In genomic region chr3:112132554-112132953, GRCh38 we compare ENCODE assay signal across 11 cellular contexts. TPM values are rescaled to one million over a fixed set of nuclear protein-coding genes. Genes with fewer than 3 reads are reported as not detected.
DNase-seq lines count a peak whose midpoint lies in the region; ATAC-seq, FAIRE-seq and TF ChIP-seq lines count a peak whose summit lies in the region.
"Had no signal": no experiment of that assay in that cellular context is flagged by ENCODE, and none has a peak within 500 bp of the region (broad histone marks: within the 10 kb centered on the region; RNA-seq: fewer than 3 reads in every experiment).

No MANE protein-coding gene starts in this region.

- H3K27me3 Mint-ChIP-seq in CD14-positive monocyte (ENCODE audit: low read depth in 3 of 3) (peaks cover 0 to 4% (median 0%) of the 10 kb centered on the region in 3 donors), neural progenitor cell (ENCODE audit: insufficient read depth, low read depth) (no peaks in the 10 kb centered on the region)

- no peaks in the 10 kb centered on the region for H4K20me1 ChIP-seq in neural progenitor cell (ENCODE audit: low read depth)

- 96% methylated on average over 1 of the region's 1 CpG for WGBS in pancreas, 2 donors

- no peaks in the 10 kb centered on the region for H3K79me2 ChIP-seq in neural progenitor cell (ENCODE audit: low read depth)

- H3K36me3 ChIP-seq in duodenal mucosa (ENCODE audit: control insufficient read depth in 1 of 2, insufficient read depth in 2 of 2, low read length in 2 of 2) (no peaks in the 10 kb centered on the region), neural progenitor cell (no peaks in the 10 kb centered on the region), pancreas (peaks cover 0 to 18% (median 0%) of the 10 kb centered on the region in 3 donors)

- H3K4me1 Mint-ChIP-seq in CD14-positive monocyte (peaks cover 50% of the 10 kb centered on the region), neural progenitor cell (peaks cover 34% of the 10 kb centered on the region)

- H3K9ac ChIP-seq in duodenal mucosa (ENCODE audit: low read depth in 1 of 2, low read length in 2 of 2) (no peak overlapping the region), neural progenitor cell (no peak overlapping the region)

- H3K9me3 Mint-ChIP-seq in CD14-positive monocyte (no peaks in the 10 kb centered on the region), neural progenitor cell (no peaks in the 10 kb centered on the region)

- H3K27me3 ChIP-seq in duodenal mucosa (ENCODE audit: control insufficient read depth in 1 of 2, insufficient read depth in 2 of 2, low read length in 2 of 2) (no peaks in the 10 kb centered on the region), neural progenitor cell (no peaks in the 10 kb centered on the region), pancreas (no peaks in the 10 kb centered on the region)

- peaks cover 19% of the 10 kb centered on the region for H3F3A ChIP-seq in neural progenitor cell (ENCODE audit: low read depth)

- H3K4me3 Mint-ChIP-seq in CD14-positive monocyte, result peak overlapping the region in 1 of 2 donors; percentile 60
- no peak overlapping the region for H3K4me3 Mint-ChIP-seq in neural progenitor cell

- FAIRE-seq in pancreas (lab: Jason Lieb, UNC), result no peak

- peak; percentile 4 for TF ChIP-seq POLR2A in GM19099 (IDR thresholded peaks at IDR 0.05; ENCODE audit: extremely low read depth, insufficient read length, low read depth)

- TF ChIP-seq CTCF in CD14-positive monocyte (IDR thresholded peaks at IDR 0.05) (no peak), neural progenitor cell (IDR thresholded peaks at IDR 0.05) (no peak), pancreas (IDR thresholded peaks at IDR 0.05) (no peak)

- no peak overlapping the region for H2AFZ ChIP-seq in neural progenitor cell (replicated peaks)

- no peaks in the 10 kb centered on the region for H3K36me3 Mint-ChIP-seq in CD14-positive monocyte
- H3K36me3 Mint-ChIP-seq in neural progenitor cell, result no peaks in the 10 kb centered on the region

- H3K27ac Mint-ChIP-seq in CD14-positive monocyte, result peak overlapping the region; percentile 60 to 90 (median 86)
- no peak overlapping the region for H3K27ac Mint-ChIP-seq in neural progenitor cell

- ATAC-seq in HG03432 (IDR thresholded peaks at IDR 0.05; ENCODE audit: unreplicated experiment), result no peak
- no peak for ATAC-seq in pancreas
- ATAC-seq: HCT116 had no signal

- no peak overlapping the region for H3K4me2 ChIP-seq in neural progenitor cell

- H3K4me3 ChIP-seq in duodenal mucosa (ENCODE audit: low read depth in 1 of 2, low read length in 2 of 2) (peak overlapping the region; percentile 19 to 38), neural progenitor cell (no peak overlapping the region), pancreas (no peak overlapping the region)

- H3K27ac ChIP-seq in duodenal mucosa (ENCODE audit: low read depth, low read length) (no peak overlapping the region), neural progenitor cell (no peak overlapping the region), pancreas (no peak overlapping the region)

- H3K9me3 ChIP-seq in duodenal mucosa (ENCODE audit: control insufficient read depth in 1 of 2, low read length in 2 of 2) (no peaks in the 10 kb centered on the region), neural progenitor cell (ENCODE audit: low read depth) (no peaks in the 10 kb centered on the region), pancreas (no peaks in the 10 kb centered on the region)

- no peak for DNase-seq in CD14-positive monocyte (ENCODE audit: low spot score)
- DNase-seq in NAMALWA (ENCODE audit: low spot score), result peak; percentile 41
- DNase-seq in SK-N-DZ (ENCODE audit: low spot score), result no peak
- DNase-seq in neural progenitor cell (ENCODE audit: low spot score), result no peak
- DNase-seq in pancreas, result no peak
- DNase-seq: dermis blood vessel endothelial cell, NCI-H2227 treated with DMSO at 0.1 percent for 48 hours had no signal

- H3K4me1 ChIP-seq in duodenal mucosa (ENCODE audit: control insufficient read depth in 1 of 2, insufficient read depth in 2 of 2, low read length in 2 of 2) (peaks cover 12 to 22% of the 10 kb centered on the region in 2 donors), neural progenitor cell (peaks cover 35% of the 10 kb centered on the region), pancreas (peaks cover 4 to 12% (median 6%) of the 10 kb centered on the region in 3 donors)

- intact Hi-C loops in CD14-positive monocyte (cut with micrococcal nuclease), result no loop called here
- intact Hi-C loops in pancreas (cut with DNase I), result no loop called here

RNA-seq across cellular contexts. Expression of gene GCSAM, which starts 0.5 kb away (rescaled TPM):
- polyA plus RNA-seq in CD14-positive monocyte (under 1 TPM in 1 of 2 donors, not detected in 1; 0.10 TPM), pancreas (under 1 TPM in 1 of 2 donors, not detected in 1; 0.07 TPM)
- not detected in 2 replicates for polyA plus RNA-seq in SK-N-DZ (2014; cell fraction: cytosol; rRNA removed)
- polyA plus RNA-seq in SK-N-DZ (2014; cell fraction: nucleus; rRNA removed), result not detected in 2 replicates
- total RNA-seq in neural progenitor cell (ENCODE audit: low replicate concordance) (not detected in 2 replicates), pancreas (under 1 TPM in 2 of 6 donors, not detected in 4; 0.25 to 0.28 TPM)
- total RNA-seq: dermis blood vessel endothelial cell had no signal

RNA-seq across cellular contexts. Expression of gene C3orf52, which starts 46.4 kb away (rescaled TPM):
- polyA plus RNA-seq in CD14-positive monocyte (not detected), pancreas (10 to 100 TPM in 1 of 2 donors, 1 to 10 TPM in 1; 9.7 to 11.2 TPM)
- 1.2 and 2.1 TPM in 2 replicates for polyA plus RNA-seq in SK-N-DZ (2014; cell fraction: cytosol; rRNA removed)
- 1.6 and 2.4 TPM in 2 replicates for polyA plus RNA-seq in SK-N-DZ (2014; cell fraction: nucleus; rRNA removed)
- total RNA-seq in neural progenitor cell (ENCODE audit: low replicate concordance) (2.4 and 4.9 TPM in 2 replicates), pancreas (10 to 100 TPM; 16.1 to 51.7 (median 24.9) TPM)

Comparison
In these comparisons a context has a peak if more than half of its experiments do, and no peak if none do; other contexts are left out.
1. H3K4me3 ChIP-seq: peak in duodenal mucosa (2 of 2); none in neural progenitor cell (single experiment) and pancreas (0 of 4).